Comparison of ENCODE assay signal across 8 cellular contexts in genomic region chr19:13212759-13213330, GRCh38.
A peak's percentile ranks its signal among the peaks of the same experiment; 100 is the strongest.
DNase-seq lines count a peak whose midpoint lies in the region; ATAC-seq and TF ChIP-seq lines count a peak whose summit lies in the region.

No MANE protein-coding gene starts in this region.

- H3K27me3 Mint-ChIP-seq in osteocyte (ENCODE audit: unreplicated experiment): peaks cover 3% of the 10 kb centered on the region
- no peaks in the 10 kb centered on the region for H3K27me3 Mint-ChIP-seq in type B pancreatic cell

- H3K4me1 Mint-ChIP-seq in osteocyte (ENCODE audit: unreplicated experiment) (peaks cover 6% of the 10 kb centered on the region), type B pancreatic cell (ENCODE audit: unreplicated experiment) (peaks cover 9% of the 10 kb centered on the region)

- DNase-seq in NCI-H446 (lab: John Stamatoyannopoulos, UW) (peak; percentile 29 to 65), NCI-H446 treated with DMSO at 0.1 percent for 48 hours (lab: John Stamatoyannopoulos, UW) (no peak), NOMO-1 (lab: John Stamatoyannopoulos, UW; ENCODE audit: unreplicated experiment in 2 of 2) (peak; percentile 29), fibroblast of gingiva (ENCODE audit: low read depth) (peak; percentile 12), osteocyte (ENCODE audit: extremely low spot score, unreplicated experiment) (no peak), type B pancreatic cell (ENCODE audit: extremely low spot score, unreplicated experiment) (no peak)
- peak; percentile 43 to 67 (median 60) for DNase-seq in activated CD8-positive, alpha-beta memory T cell treated with anti-CD3 and anti-CD28 coated beads for 48 hours (ENCODE audit: low read depth in 2 of 3, low spot score in 2 of 3)

- peak; percentile 54 for TF ChIP-seq CTCF in osteocyte (IDR thresholded peaks at IDR 0.05)
- TF ChIP-seq CTCF in type B pancreatic cell (conservative IDR thresholded peaks at IDR 0.05): peak; percentile 71

- H3K4me3 Mint-ChIP-seq in osteocyte (ENCODE audit: unreplicated experiment) (no peak overlapping the region), type B pancreatic cell (no peak overlapping the region)

- no peak overlapping the region for H3K27ac Mint-ChIP-seq in osteocyte (ENCODE audit: unreplicated experiment)
- H3K27ac Mint-ChIP-seq in type B pancreatic cell: peak overlapping the region; percentile 29

- ATAC-seq in GM21529 (IDR thresholded peaks at IDR 0.05; ENCODE audit: unreplicated experiment): no peak

- H3K9me3 Mint-ChIP-seq in osteocyte (ENCODE audit: unreplicated experiment) (no peaks in the 10 kb centered on the region), type B pancreatic cell (no peaks in the 10 kb centered on the region)

- H3K36me3 Mint-ChIP-seq in osteocyte (ENCODE audit: unreplicated experiment): no peaks in the 10 kb centered on the region
- H3K36me3 Mint-ChIP-seq in type B pancreatic cell: no peaks in the 10 kb centered on the region

Comparison
In these comparisons a context has a peak if more than half of its experiments do, and no peak if none do; other contexts are left out.
1. DNase-seq: peak in NCI-H446 (2 of 2), NOMO-1 (2 of 2), activated CD8-positive, alpha-beta memory T cell treated with anti-CD3 and anti-CD28 coated beads for 48 hours (3 of 3) and fibroblast of gingiva (single experiment); none in NCI-H446 treated with DMSO at 0.1 percent for 48 hours (single experiment), osteocyte (single experiment) and type B pancreatic cell (single experiment).